In the genomic region with DNA sequence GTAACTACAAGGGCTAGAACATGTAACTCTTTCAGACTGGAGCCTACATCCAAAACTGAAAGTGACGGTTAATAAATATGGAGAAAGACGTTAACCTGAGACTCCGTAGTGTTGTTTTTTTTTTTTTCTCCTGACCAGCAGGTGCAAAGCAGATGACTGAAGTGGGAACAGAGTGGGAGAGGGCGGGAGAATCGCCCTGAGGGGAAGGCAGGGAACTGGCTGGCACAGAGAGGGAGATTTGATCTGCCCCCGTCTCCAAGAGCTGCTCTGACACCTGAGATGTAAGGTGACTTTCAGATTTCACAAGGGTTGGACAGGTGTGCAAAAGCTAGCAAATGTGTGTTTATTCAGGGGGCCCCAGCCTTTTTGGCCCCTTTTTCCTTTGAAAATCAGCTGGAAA, we compare ENCODE assay signal across 23 cellular contexts.
A peak's percentile ranks its signal among the peaks of the same experiment; 100 is the strongest.
DNase-seq lines count a peak whose midpoint lies in the region; ATAC-seq and TF ChIP-seq lines count a peak whose summit lies in the region.
"Had no signal": no experiment of that assay in that cellular context is flagged by ENCODE, and none has a peak within 500 bp of the region (broad histone marks: within the 10 kb centered on the region; RNA-seq: fewer than 3 reads in every experiment).

No MANE protein-coding gene starts in this region.

- H2BK120ac ChIP-seq in IMR-90 (ENCODE audit: low read depth, low read length) = no peak overlapping the region

- H3K23ac ChIP-seq in IMR-90 (ENCODE audit: low read depth, low read length) = no peak overlapping the region

- no peak for TF ChIP-seq POLR2A in IMR-90 (IDR thresholded peaks at IDR 0.05; ENCODE audit: low read depth, low read length)

- H3K27ac ChIP-seq in IMR-90 (ENCODE audit: insufficient read depth, low read length) = no peak overlapping the region
- peak overlapping the region; percentile 16 for H3K27ac ChIP-seq in ectodermal cell (ENCODE audit: insufficient read depth, low read depth, low read length, poor library complexity, severe bottlenecking)
- H3K27ac ChIP-seq: esophagus muscularis mucosa, gastroesophageal sphincter, Peyer's patch had no signal

- no peak overlapping the region for H3K18ac ChIP-seq in IMR-90 (ENCODE audit: low read depth, low read length)

- H3K14ac ChIP-seq in IMR-90 (replicated peaks; ENCODE audit: low read depth, low read length) = no peak overlapping the region

- CTCF ChIA-PET in IMR-90 (lab: Yijun Ruan, JAX) = no interaction called here

- H2AK5ac ChIP-seq in IMR-90 (ENCODE audit: low read depth, low read length) = 0 out of 2 replicates have a peak overlapping the region, but pooled peaks have one; percentile 52

- H2AK9ac ChIP-seq in IMR-90 (replicated peaks; ENCODE audit: low read depth, low read length, poor library complexity) = no peak overlapping the region

- H3K4me3 ChIP-seq in IMR-90 (ENCODE audit: insufficient read depth, low read depth, low read length) (no peak overlapping the region), ectodermal cell (ENCODE audit: insufficient read depth, low read depth, low read length) (no peak overlapping the region)
- H3K4me3 ChIP-seq: esophagus muscularis mucosa, gastroesophageal sphincter, Peyer's patch had no signal

- H2BK15ac ChIP-seq in IMR-90 (ENCODE audit: low read depth, low read length) = no peak overlapping the region

- no peak for TF ChIP-seq CTCF in IMR-90 (conservative IDR thresholded peaks at IDR 0.05; ENCODE audit: low read depth, low read length)

- no peak overlapping the region for H2AFZ ChIP-seq in IMR-90 (replicated peaks; ENCODE audit: low read length, poor library complexity)

- peak; percentile 70 for DNase-seq in COLO668 (lab: John Stamatoyannopoulos, UW; ENCODE audit: unreplicated experiment)
- DNase-seq in IMR-90 = no peak
- DNase-seq in NCI-H2171 (lab: John Stamatoyannopoulos, UW) = peak; percentile 82
- DNase-seq in GM19240 (ENCODE audit: insufficient read length, low spot score) = no peak
- DNase-seq in amniotic stem cell (lab: John Stamatoyannopoulos, UW) = no peak
- DNase-seq: activated CD4-positive, alpha-beta T cell treated with anti-CD3 and anti-CD28 coated beads, Interleukin-2, amount 10 ng/mL, durations not matched to agents 7 days and 5 days; activated naive CD8-positive, alpha-beta T cell treated with anti-CD3 and anti-CD28 coated beads, Interleukin-2, amount 10 ng/mL, durations not matched to agents 7 days and 5 days; CD4-positive, alpha-beta T cell; effector memory CD4-positive, alpha-beta T cell; H9; KG1; kidney glomerular epithelial cell; mammary epithelial cell; Peyer's patch; T-helper 2 cell had no signal

- H3K4me1 ChIP-seq in IMR-90 (ENCODE audit: control insufficient read depth, insufficient read depth, low read length) (peaks cover 13% of the 10 kb centered on the region), ectodermal cell (ENCODE audit: control insufficient read depth, insufficient read depth, low read length) (peaks cover 7% of the 10 kb centered on the region)
- H3K4me1 ChIP-seq: Peyer's patch had no signal

- no peaks in the 10 kb centered on the region for H3K27me3 ChIP-seq in IMR-90 (ENCODE audit: control insufficient read depth, insufficient read depth, low read length)
- no peaks in the 10 kb centered on the region for H3K27me3 ChIP-seq in ectodermal cell (ENCODE audit: control insufficient read depth, insufficient read depth, low read length, poor library complexity, severe bottlenecking)
- H3K27me3 ChIP-seq: esophagus muscularis mucosa, gastroesophageal sphincter, Peyer's patch had no signal

- intact Hi-C loops in IMR-90 (cut with micrococcal nuclease) = no loop called here

- H3K4ac ChIP-seq in IMR-90 (ENCODE audit: low read depth, low read length) = peak overlapping the region; percentile 20; the same call in 1 of the 2 replicates

- H2BK20ac ChIP-seq in IMR-90 (ENCODE audit: low read depth, low read length) = no peak overlapping the region; the same call in 1 of the 2 replicates

- in situ Hi-C loops in IMR-90 (cut with MboI; ENCODE audit: low sequenced_read_pairs) = loop anchor here (25.0 kb wide), 1 partner anchor 490 kb away; no protein-coding TSS in a partner anchor

- no peak for TF ChIP-seq RAD21 in IMR-90 (IDR thresholded peaks at IDR 0.05; ENCODE audit: low read length)

- H3K9ac ChIP-seq in IMR-90 (ENCODE audit: low read depth, low read length) = no peak overlapping the region

- BruUV-seq in IMR-90 (replicated peaks; lab: Mats Ljungman, UMichigan) = no TSS peak

- ATAC-seq in IMR-90 (ENCODE audit: low read depth) (no peak), GM21723 (IDR thresholded peaks at IDR 0.05; ENCODE audit: unreplicated experiment) (no peak), SK-N-SH treated with all-trans-retinoic acid at 6 μM for 48 hours (no peak)
- ATAC-seq: activated T-helper 17 cell treated with anti-CD3 and anti-CD28 coated beads, Interleukin-2, amount 50 U/mL, for 72 hours; gastroesophageal sphincter; sciatic nerve; stimulated activated effector memory CD8-positive, alpha-beta T cell treated with anti-CD3 and anti-CD28 coated beads, Interleukin-12 subunit alpha, Interleukin-12 subunit beta, amount 100 ng/mL, for 72 hours had no signal

- peaks cover 0 to 9% of the 10 kb centered on the region in 2 experiments; a peak in 1 of 4 replicates for H3K79me1 ChIP-seq in IMR-90 (ENCODE audit: low read depth in 1 of 2, low read length in 2 of 2)

- peaks cover 27% of the 10 kb centered on the region for H3K9me1 ChIP-seq in IMR-90 (ENCODE audit: insufficient read depth, low read length)

- no peak overlapping the region for H4K91ac ChIP-seq in IMR-90 (ENCODE audit: insufficient read depth, low read depth, low read length)

- POLR2A ChIA-PET in IMR-90 (lab: Charles Lee; ENCODE audit: unreplicated experiment) = no interaction called here

- no peak overlapping the region for H3K56ac ChIP-seq in IMR-90 (ENCODE audit: extremely low read depth, insufficient read depth, low read length)

- no peak overlapping the region for H4K8ac ChIP-seq in IMR-90 (ENCODE audit: low read depth in 2 of 2, low read length in 2 of 2)

- H3K9me3 ChIP-seq in IMR-90 (ENCODE audit: control insufficient read depth, insufficient read depth, low read length) (no peaks in the 10 kb centered on the region), ectodermal cell (ENCODE audit: control insufficient read depth, low read length) (no peaks in the 10 kb centered on the region)
- H3K9me3 ChIP-seq: esophagus muscularis mucosa, gastroesophageal sphincter, Peyer's patch had no signal

- WGBS in IMR-90 (ENCODE audit: extremely low coverage in 2 of 2, insufficient read length in 1 of 2), 2 experiments = 94% methylated on average over 3 of the region's 6 CpGs; no CpG with 5 or more reads in 1 of the 2 experiments
- WGBS in ectodermal cell, 2 experiments = 92 to 97% methylated on average over 6 of the region's 6 CpGs

- H4K20me1 ChIP-seq in IMR-90 (ENCODE audit: insufficient read depth, low read length) = no peaks in the 10 kb centered on the region

- H3K36me3 ChIP-seq in IMR-90 (ENCODE audit: control insufficient read depth, insufficient read depth, low read length) (no peaks in the 10 kb centered on the region), ectodermal cell (ENCODE audit: control insufficient read depth, insufficient read depth, low read length) (peaks cover 3% of the 10 kb centered on the region)
- H3K36me3 ChIP-seq: gastroesophageal sphincter, Peyer's patch had no signal

- H3K4me2 ChIP-seq in IMR-90 (ENCODE audit: low read depth, low read length) = no peak overlapping the region

- dilution Hi-C loops in IMR-90 (cut with HindIII; ENCODE audit: low sequenced_read_pairs, unreplicated experiment) = no loop called here

- H2BK5ac ChIP-seq in IMR-90 (ENCODE audit: low read depth, low read length, poor library complexity, severe bottlenecking) = no peak overlapping the region

- H4K5ac ChIP-seq in IMR-90 (ENCODE audit: low read depth, low read length) = no peak overlapping the region

TF ChIP-seq in IMR-90, 13 proteins besides CTCF, POLR2A, EP300 and RAD21 (continues in another document):
- TF ChIP-seq RCOR1 (IDR thresholded peaks at IDR 0.05; ENCODE audit: insufficient replicate concordance, low read length) (no peak), CHD1 (IDR thresholded peaks at IDR 0.05; ENCODE audit: low read depth, low read length) (no peak), FOS (IDR thresholded peaks at IDR 0.05; ENCODE audit: low read depth, low read length) (no peak), MXI1 (IDR thresholded peaks at IDR 0.05; ENCODE audit: borderline replicate concordance, low read depth, low read length) (no peak)
- TF ChIP-seq, protein P1, sequence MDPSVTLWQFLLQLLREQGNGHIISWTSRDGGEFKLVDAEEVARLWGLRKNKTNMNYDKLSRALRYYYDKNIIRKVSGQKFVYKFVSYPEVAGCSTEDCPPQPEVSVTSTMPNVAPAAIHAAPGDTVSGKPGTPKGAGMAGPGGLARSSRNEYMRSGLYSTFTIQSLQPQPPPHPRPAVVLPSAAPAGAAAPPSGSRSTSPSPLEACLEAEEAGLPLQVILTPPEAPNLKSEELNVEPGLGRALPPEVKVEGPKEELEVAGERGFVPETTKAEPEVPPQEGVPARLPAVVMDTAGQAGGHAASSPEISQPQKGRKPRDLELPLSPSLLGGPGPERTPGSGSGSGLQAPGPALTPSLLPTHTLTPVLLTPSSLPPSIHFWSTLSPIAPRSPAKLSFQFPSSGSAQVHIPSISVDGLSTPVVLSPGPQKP (IDR thresholded peaks at IDR 0.05; ENCODE audit: borderline replicate concordance, low read depth, low read length) = no peak

TF ChIP-seq in SK-N-SH treated with all-trans-retinoic acid at 6 μM for 48 hours, 23 proteins besides CTCF, POLR2A, EP300 and RAD21 (continues in another document):
- TF ChIP-seq ARNTL (CRISPR knock-in tag; IDR thresholded peaks at IDR 0.05; ENCODE audit: borderline replicate concordance, low read depth) (no peak), GLIS3 (CRISPR knock-in tag; IDR thresholded peaks at IDR 0.05) (no peak), ISL1 (CRISPR knock-in tag; IDR thresholded peaks at IDR 0.05) (no peak), ZNF70 (CRISPR knock-in tag; IDR thresholded peaks at IDR 0.05) (no peak), OSR1 (CRISPR knock-in tag; IDR thresholded peaks at IDR 0.05) (no peak), ZFP30 (CRISPR knock-in tag; IDR thresholded peaks at IDR 0.05) (no peak), CSDC2 (CRISPR knock-in tag; IDR thresholded peaks at IDR 0.05) (no peak), TOX (CRISPR knock-in tag; IDR thresholded peaks at IDR 0.05; ENCODE audit: borderline replicate concordance) (no peak), ZNF565 (CRISPR knock-in tag; conservative IDR thresholded peaks at IDR 0.05; ENCODE audit: low read depth) (no peak)

Comparison
In these comparisons a context has a peak if more than half of its experiments do, and no peak if none do; other contexts are left out.
1. DNase-seq: peak in COLO668 (single experiment) and NCI-H2171 (single experiment); none in IMR-90 (single experiment), GM19240 (single experiment) and amniotic stem cell (single experiment).